ENCODE assay signal across 20 cellular contexts in the genomic region with DNA sequence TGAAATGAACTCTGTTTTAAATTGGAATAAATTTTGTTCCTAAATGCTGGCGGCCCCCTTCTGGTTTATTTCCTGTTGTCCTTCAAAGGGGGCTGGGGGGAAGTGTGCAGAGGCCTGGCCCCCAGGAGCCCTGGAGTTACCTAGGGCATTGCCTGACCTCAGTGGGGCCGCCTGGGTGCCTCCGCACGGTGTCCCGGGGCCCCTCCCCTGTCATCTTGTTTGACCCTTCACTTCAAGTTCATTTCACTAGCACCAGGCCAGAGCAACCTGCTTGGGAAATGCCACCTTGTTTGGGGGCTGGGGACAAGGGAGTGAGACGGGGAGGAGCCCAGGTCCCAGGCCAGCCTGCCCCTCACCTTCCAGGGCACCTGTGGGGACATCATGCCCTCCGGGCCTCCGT. TPM values are rescaled to one million over a fixed set of nuclear protein-coding genes. Genes with fewer than 3 reads are reported as not detected.
DNase-seq lines count a peak whose midpoint lies in the region; ATAC-seq and TF ChIP-seq lines count a peak whose summit lies in the region.
"Had no signal": no experiment of that assay in that cellular context is flagged by ENCODE, and none has a peak within 500 bp of the region (broad histone marks: within the 10 kb centered on the region; RNA-seq: fewer than 3 reads in every experiment).

No MANE protein-coding gene starts in this region.

- no peak overlapping the region for H3K4me3 ChIP-seq in DND-41 (ENCODE audit: low read depth in 1 of 2, low read length in 2 of 2)
- H3K4me3 ChIP-seq in HCT116 (replicated peaks in 1 of 2; ENCODE audit: low read depth in 1 of 2, low read length in 2 of 2): no peak overlapping the region
- H3K4me3 ChIP-seq: SJCRH30 had no signal

- H3K27me3 ChIP-seq in DND-41 (ENCODE audit: insufficient read depth, low read length, poor library complexity): no peaks in the 10 kb centered on the region
- no peaks in the 10 kb centered on the region for H3K27me3 ChIP-seq in HCT116 (ENCODE audit: insufficient read depth, low read length)
- H3K27me3 ChIP-seq: SJCRH30 had no signal

- no peak for DNase-seq in DND-41
- DNase-seq in HCT116 (ENCODE audit: low read depth, low spot score): no peak
- peak; percentile 68 for DNase-seq in left lobe of liver (ENCODE audit: low spot score)
- no peak for DNase-seq in sciatic nerve (ENCODE audit: low spot score)
- DNase-seq in stimulated activated CD4-positive, alpha-beta T cell treated with anti-CD3 and anti-CD28 coated beads, Interleukin-2, amount 100 ng/mL, for 48 hours: no peak
- DNase-seq: Calu3; CD4-positive, alpha-beta memory T cell; DMS153; KBM-7; NCI-H1092 treated with DMSO at 0.1 percent for 48 hours; NCI-H146; NCI-H2029; NCI-H2227 treated with DMSO at 0.1 percent for 48 hours; NCI-H510A; SJCRH30 had no signal

- BruUV-seq in HCT116 (replicated peaks; lab: Mats Ljungman, UMichigan): no TSS peak

- intact Hi-C loops in HCT116 (cut with micrococcal nuclease) (no loop called here), sciatic nerve (cut with DNase I) (no loop called here)

- H4K20me1 ChIP-seq in DND-41 (ENCODE audit: insufficient read depth, low read length) (no peaks in the 10 kb centered on the region), HCT116 (ENCODE audit: insufficient read depth) (no peaks in the 10 kb centered on the region)

- TF ChIP-seq POLR2A in HCT116 (IDR thresholded peaks at IDR 0.05; ENCODE audit: borderline replicate concordance, extremely low read depth, insufficient read depth, insufficient read length): no peak

- no peaks in the 10 kb centered on the region for H3K9me2 ChIP-seq in HCT116 (ENCODE audit: insufficient read depth)

- no peak overlapping the region for H3K4me2 ChIP-seq in DND-41 (ENCODE audit: insufficient read depth, low read length)
- H3K4me2 ChIP-seq in HCT116 (ENCODE audit: low read length): no peak overlapping the region

- no peak for TF ChIP-seq RAD21 in HCT116 (IDR thresholded peaks at IDR 0.05; ENCODE audit: low read depth)

- RAD21 ChIA-PET in HCT116 (lab: Charles Lee; ENCODE audit: low non-redundant PET in 1 of 2, low total read pairs in 2 of 2, uncharacterized antibody in 2 of 2, unreplicated experiment in 2 of 2): no interaction called here

- H3K27ac ChIP-seq in DND-41 (ENCODE audit: low read length) (peak overlapping the region; percentile 39; the same call in 1 of the 2 replicates), HCT116 (ENCODE audit: low read depth, low read length) (no peak overlapping the region)
- H3K27ac ChIP-seq: SJCRH30 had no signal

- H3K79me2 ChIP-seq in DND-41 (ENCODE audit: insufficient read depth, low read length) (peaks cover 3% of the 10 kb centered on the region; the same call in 1 of the 2 replicates), HCT116 (ENCODE audit: insufficient read depth, low read length) (no peaks in the 10 kb centered on the region)

- H3K9me3 ChIP-seq in DND-41 (ENCODE audit: insufficient read depth, low read length, severe bottlenecking) (peaks cover 4% of the 10 kb centered on the region), HCT116 (ENCODE audit: control insufficient read depth in 1 of 2, insufficient read depth in 1 of 2, low read depth in 1 of 2, low read length in 2 of 2) (no peaks in the 10 kb centered on the region)
- H3K9me3 ChIP-seq: SJCRH30 had no signal

- no peak overlapping the region for H2AFZ ChIP-seq in DND-41 (ENCODE audit: low read depth, low read length)
- H2AFZ ChIP-seq in HCT116 (ENCODE audit: low read depth, low read length, poor library complexity, severe bottlenecking): no peak overlapping the region

- H3K4me1 ChIP-seq in DND-41 (ENCODE audit: insufficient read depth, low read length): peaks cover 2% of the 10 kb centered on the region; the same call in 1 of the 2 replicates
- H3K4me1 ChIP-seq in HCT116 (ENCODE audit: control insufficient read depth in 1 of 2, insufficient read depth in 2 of 2, low read length in 2 of 2): peaks cover 1 to 3% of the 10 kb centered on the region in 2 experiments; a peak in 2 of 4 replicates
- H3K4me1 ChIP-seq: SJCRH30 had no signal

- POLR2A ChIA-PET in HCT116 (lab: Charles Lee): no interaction called here

- no peak overlapping the region for H3K9ac ChIP-seq in DND-41 (ENCODE audit: low read depth, low read length)
- H3K9ac ChIP-seq in HCT116 (ENCODE audit: low read length): no peak overlapping the region

- ATAC-seq in DND-41 (ENCODE audit: insufficient read depth, low read depth) (no peak), HCT116 (no peak), left lobe of liver (peak; percentile 32), sciatic nerve (peak; percentile 8), HG03354 (IDR thresholded peaks at IDR 0.05; ENCODE audit: poor library complexity, severe bottlenecking, unreplicated experiment) (no peak), GM19023 (IDR thresholded peaks at IDR 0.05; ENCODE audit: unreplicated experiment) (no peak)

- peaks cover 8% of the 10 kb centered on the region for H3K36me3 ChIP-seq in DND-41 (ENCODE audit: insufficient read depth, low read length)
- H3K36me3 ChIP-seq in HCT116 (ENCODE audit: control insufficient read depth in 1 of 2, insufficient read depth in 2 of 2, low read length in 2 of 2): no peaks in the 10 kb centered on the region; a peak in 1 of 4 replicates
- H3K36me3 ChIP-seq: SJCRH30 had no signal

- CTCF ChIA-PET in HCT116 (lab: Charles Lee): interaction anchor here (1.1 to 2.2 kb wide), 2 partner anchors 16 to 20 kb away, joined by 4 to 8 read pairs; no protein-coding TSS in a partner anchor

- TF ChIP-seq CTCF in DND-41 (IDR thresholded peaks at IDR 0.05; ENCODE audit: borderline replicate concordance, extremely low read depth, low read length, poor library complexity, severe bottlenecking): no peak
- TF ChIP-seq CTCF in HCT116 (IDR thresholded peaks at IDR 0.05 in 2 of 3, conservative IDR thresholded peaks at IDR 0.05 in 1 of 3; ENCODE audit: borderline replicate concordance in 1 of 3, insufficient read depth in 1 of 3, low read depth in 2 of 3, low read length in 2 of 3): no peak

TF ChIP-seq in HCT116, 20 proteins besides CTCF, POLR2A, EP300 and RAD21:
- TF ChIP-seq POLR2AphosphoS5 (IDR thresholded peaks at IDR 0.05; ENCODE audit: low read depth, low read length) (0 out of 2 replicates have a peak, but pooled peaks have one; percentile 13), ZNF274 (IDR thresholded peaks at IDR 0.05; ENCODE audit: low read depth, low read length) (no peak)
TF ChIP-seq in HCT116: peak in this region for 1.

RNA-seq across cellular contexts. Expression of gene GNA15, which starts 11.9 kb away (rescaled TPM):
- 1.5 TPM for total RNA-seq in HCT116 (2021; ENCODE audit: unreplicated experiment)
- polyA plus RNA-seq in HCT116 (2012): 0.86 and 1.2 TPM in 2 replicates
- 1.0 TPM for total RNA-seq in left lobe of liver
- 9.5 TPM for total RNA-seq in sciatic nerve
- total RNA-seq: Daoy had no signal

RNA-seq across cellular contexts. Expression of gene GNA11, which starts 29.8 kb away (rescaled TPM):
- total RNA-seq in HCT116 (2021; ENCODE audit: unreplicated experiment) (56.5 TPM), left lobe of liver (22.8 TPM), sciatic nerve (74.0 TPM)
- polyA plus RNA-seq in HCT116 (2012): 48.4 and 50.8 TPM in 2 replicates

RNA-seq across cellular contexts. Expression of gene S1PR4, which starts 54.6 kb away (rescaled TPM):
- total RNA-seq in HCT116 (2021; ENCODE audit: unreplicated experiment) (0.71 TPM), left lobe of liver (0.70 TPM), sciatic nerve (3.1 TPM)
- 0.22 and 0.31 TPM in 2 replicates for polyA plus RNA-seq in HCT116 (2012)
- total RNA-seq: Calu3, Daoy, H1, SJCRH30 had no signal
- polyA plus RNA-seq: BJ, H1 had no signal

Comparison
In these comparisons a context has a peak if more than half of its experiments do, and no peak if none do; other contexts are left out.
1. ATAC-seq: peak in left lobe of liver (single experiment) and sciatic nerve (single experiment); none in DND-41 (single experiment), HCT116 (single experiment), HG03354 (single experiment) and GM19023 (single experiment).